In genomic region chr5:139404484-139404840, GRCh38 we compare ENCODE assay signal across 8 cellular contexts. TPM values are rescaled to one million over a fixed set of nuclear protein-coding genes. Genes with fewer than 3 reads are reported as not detected.
A peak's percentile ranks its signal among the peaks of the same experiment; 100 is the strongest.
DNase-seq lines count a peak whose midpoint lies in the region; ATAC-seq, FAIRE-seq and TF ChIP-seq lines count a peak whose summit lies in the region.

No MANE protein-coding gene starts in this region.

- ATAC-seq in left cardiac atrium: no peak
- no peak for ATAC-seq in K562

- H3K79me2 ChIP-seq in K562 (ENCODE audit: control insufficient read depth, insufficient read depth, low read length): no peaks in the 10 kb centered on the region

- H3K27ac ChIP-seq in right atrium auricular region (peak overlapping the region; percentile 90 to 93), K562 (ENCODE audit: extremely low read depth, low read depth, low read length) (peak overlapping the region; percentile 90)

- H3K4me2 ChIP-seq in K562 (ENCODE audit: insufficient read depth, low read length): peak overlapping the region; percentile 99

- in situ Hi-C loops in K562 (cut with MboI): no loop called here

- FAIRE-seq in K562 (lab: Jason Lieb, UNC): no peak

- no peak for TF ChIP-seq POLR2A in K562 (conservative IDR thresholded peaks at IDR 0.05)

- no peaks in the 10 kb centered on the region for H3K36me3 ChIP-seq in right atrium auricular region
- 0 out of 3 replicates have a peak, but pooled peaks cover 2% of the 10 kb centered on the region for H3K36me3 ChIP-seq in K562 (ENCODE audit: control insufficient read depth, insufficient read depth, low read length)

- DNase-seq in right atrium auricular region (ENCODE audit: low spot score): no peak
- DNase-seq in left cardiac atrium: no peak
- DNase-seq in K562 (ENCODE audit: extremely low read depth in 1 of 4, low spot score in 3 of 4): no peak
- DNase-seq in stimulated activated CD8-positive, alpha-beta memory T cell treated with anti-CD3 and anti-CD28 coated beads, Interleukin-4, amount 100 ng/mL, for 48 hours: no peak
- no peak for DNase-seq in GDM1 (lab: John Stamatoyannopoulos, UW)
- DNase-seq in NCI-H146 treated with DMSO at 0.1 percent for 48 hours (lab: John Stamatoyannopoulos, UW; ENCODE audit: unreplicated experiment): no peak
- no peak for DNase-seq in SIG-M5 treated with dmso at 0.1 percent for 504 hours (lab: John Stamatoyannopoulos, UW; ENCODE audit: unreplicated experiment)

- H2AFZ ChIP-seq in K562 (ENCODE audit: low read depth, low read length): peak overlapping the region; percentile 97

- H3K4me1 ChIP-seq in right atrium auricular region (peaks cover 4 to 21% of the 10 kb centered on the region in 2 donors), K562 (replicated peaks in 1 of 2; ENCODE audit: control insufficient read depth in 2 of 2, insufficient read depth in 2 of 2, low read length in 2 of 2) (peaks cover 11 to 15% of the 10 kb centered on the region in 2 experiments; a peak in 4 of 5 replicates), mononuclear cell (ENCODE audit: insufficient read depth, low read length) (peaks cover 32% of the 10 kb centered on the region)

- BruUV-seq in K562 (replicated peaks; lab: Mats Ljungman, UMichigan): no TSS peak

- H3K9me3 ChIP-seq in right atrium auricular region (no peaks in the 10 kb centered on the region), K562 (replicated peaks; ENCODE audit: control insufficient read depth, insufficient read depth, low read depth, low read length) (no peaks in the 10 kb centered on the region), mononuclear cell (ENCODE audit: low read depth, low read length) (no peaks in the 10 kb centered on the region)

- CTCF ChIA-PET in K562 (lab: Yijun Ruan, JAX; ENCODE audit: low intra/inter-chr PET ratio): no interaction called here

- no peaks in the 10 kb centered on the region for H4K20me1 ChIP-seq in K562 (replicated peaks; ENCODE audit: control insufficient read depth, insufficient read depth, low read length)

- intact Hi-C loops in left cardiac atrium (cut with DNase I) (no loop called here), K562 (cut with micrococcal nuclease) (loop anchor here (5.0 kb wide), 1 partner anchor 62 kb away; the partner anchor contains the start of gene PAIP2)

- H3K4me3 ChIP-seq in right atrium auricular region: peak overlapping the region; percentile 39 to 57
- H3K4me3 ChIP-seq in K562: peak overlapping the region; percentile 50
- peak overlapping the region; percentile 60 for H3K4me3 ChIP-seq in mononuclear cell (ENCODE audit: low read length)

- H3K27me3 ChIP-seq in right atrium auricular region: no peaks in the 10 kb centered on the region
- no peaks in the 10 kb centered on the region for H3K27me3 ChIP-seq in K562 (ENCODE audit: control insufficient read depth in 2 of 2, insufficient read depth in 2 of 2, low read length in 2 of 2)
- H3K27me3 ChIP-seq in mononuclear cell (ENCODE audit: insufficient read depth, low read length): no peaks in the 10 kb centered on the region

- H3K9ac ChIP-seq in K562 (ENCODE audit: insufficient read depth in 1 of 2, low read depth in 2 of 2, low read length in 2 of 2): peak overlapping the region; percentile 73 to 88

- POLR2A ChIA-PET in K562 (lab: Yijun Ruan, JAX): interaction anchor here (0.6 to 1.6 kb wide), 5 partner anchors 10 to 370 kb away, joined by 3 to 5 read pairs (median 3); no protein-coding TSS in a partner anchor

- H3K9me1 ChIP-seq in K562 (ENCODE audit: control insufficient read depth, insufficient read depth, low read length): no peaks in the 10 kb centered on the region

- no peak for TF ChIP-seq CTCF in right atrium auricular region (IDR thresholded peaks at IDR 0.05)
- TF ChIP-seq CTCF in K562 (IDR thresholded peaks at IDR 0.05 in 2 of 3, conservative IDR thresholded peaks at IDR 0.05 in 1 of 3; ENCODE audit: insufficient read depth in 2 of 3, low read depth in 1 of 3, low read length in 3 of 3): no peak

- no peak for TF ChIP-seq RAD21 in K562 (CRISPR knock-in tag; conservative IDR thresholded peaks at IDR 0.05 in 1 of 2, IDR thresholded peaks at IDR 0.05 in 1 of 2)

- TF ChIP-seq EP300 in K562 (IDR thresholded peaks at IDR 0.05; ENCODE audit: low read length): no peak

- WGBS in K562 (ENCODE audit: insufficient coverage, low coverage, missing lambda C conversion rate): 50% methylated on average over 5 of the region's 5 CpGs

RNA-seq across cellular contexts. Expression of gene SPATA24, which starts 0.6 kb away (rescaled TPM):
- total RNA-seq in right atrium auricular region (10 to 100 TPM in 1 of 2 donors, 1 to 10 TPM in 1; 9.5 to 29.7 TPM), left cardiac atrium (1 to 10 TPM; 8.8 to 9.0 TPM), K562 (2014; rRNA removed) (10.7 and 12.6 TPM in 2 replicates), K562 (2014; rRNA removed; fragmentation: Illumina TruSeq; extraction: Trizol) (9.3 and 9.6 TPM in 2 replicates), K562 (2015; rRNA removed; fragmentation: Illumina TruSeq; extraction: Trizol) (5.8 and 7.2 TPM in 2 replicates), K562 (2021) (6.0 and 8.0 TPM in 2 replicates), mononuclear cell (1.3 TPM)
- 13.3 and 27.5 TPM in 2 replicates for total RNA-seq in K562 (2011; cell fraction: chromatin; rRNA removed; ENCODE audit: low replicate concordance)
- 19.8 and 20.0 TPM in 2 replicates for total RNA-seq in K562 (2011; cell fraction: nucleolus; rRNA removed)
- total RNA-seq in K562 (2011; cell fraction: nucleoplasm; rRNA removed): 14.7 and 17.5 TPM in 2 replicates
- polyA plus RNA-seq in K562 (2011; rRNA removed) (4.9 and 7.4 TPM in 2 replicates), K562 (2014; fragmentation: Illumina TruSeq; extraction: Trizol) (10.2 and 10.4 TPM in 2 replicates), K562 (2014; fragmentation: Nextera tagmentation; extraction: Ambion mirVana) (1 to 10 TPM; 4.1 to 4.6 TPM), K562 (2014; rRNA removed) (9.9 and 14.4 TPM in 2 replicates)
- 1.4 and 1.9 TPM in 2 replicates for polyA plus RNA-seq in K562 (2011; cell fraction: cytosol; rRNA removed)
- 5.4 and 7.1 TPM in 2 replicates for polyA plus RNA-seq in K562 (2011; cell fraction: nucleus; rRNA removed)
- polyA plus RNA-seq in K562 (2012): 10.1 and 11.8 TPM in 2 replicates
- polyA minus RNA-seq in K562 (2011; rRNA and poly(A)+ RNA removed): 4.3 and 5.1 TPM in 2 replicates
- 1.4 TPM in 1 of 2 replicates, not detected in the other for polyA minus RNA-seq in K562 (2011; cell fraction: cytosol; rRNA and poly(A)+ RNA removed)
- 2.8 and 4.1 TPM in 2 replicates for polyA minus RNA-seq in K562 (2011; cell fraction: nucleus; rRNA and poly(A)+ RNA removed)

RNA-seq across cellular contexts. Expression of gene PROB1, which starts 9.6 kb away (rescaled TPM):
- total RNA-seq in right atrium auricular region (10 to 100 TPM; 15.8 to 28.6 TPM), left cardiac atrium (10 to 100 TPM; 21.7 to 27.9 TPM), K562 (2014; rRNA removed) (1.1 and 1.2 TPM in 2 replicates), K562 (2014; rRNA removed; fragmentation: Illumina TruSeq; extraction: Trizol) (0.33 and 0.35 TPM in 2 replicates), K562 (2015; rRNA removed; fragmentation: Illumina TruSeq; extraction: Trizol) (0.58 and 0.75 TPM in 2 replicates), K562 (2021) (1.6 and 1.8 TPM in 2 replicates), mononuclear cell (0.21 TPM)
- 1.1 and 4.1 TPM in 2 replicates for total RNA-seq in K562 (2011; cell fraction: chromatin; rRNA removed; ENCODE audit: low replicate concordance)
- total RNA-seq in K562 (2011; cell fraction: nucleolus; rRNA removed): 3.4 and 4.3 TPM in 2 replicates
- 2.1 and 2.2 TPM in 2 replicates for total RNA-seq in K562 (2011; cell fraction: nucleoplasm; rRNA removed)
- polyA plus RNA-seq in K562 (2011; rRNA removed) (0.45 and 0.47 TPM in 2 replicates), K562 (2014; fragmentation: Illumina TruSeq; extraction: Trizol) (0.42 and 0.57 TPM in 2 replicates), K562 (2014; fragmentation: Nextera tagmentation; extraction: Ambion mirVana) (under 1 TPM; 0.01 TPM), K562 (2014; rRNA removed) (1.2 and 1.5 TPM in 2 replicates)
- 0.47 and 1.6 TPM in 2 replicates for polyA plus RNA-seq in K562 (2011; cell fraction: cytosol; rRNA removed)
- polyA plus RNA-seq in K562 (2011; cell fraction: nucleus; rRNA removed): 1.3 and 2.6 TPM in 2 replicates
- 0.85 and 3.5 TPM in 2 replicates for polyA plus RNA-seq in K562 (2012)
- polyA minus RNA-seq in K562 (2011; rRNA and poly(A)+ RNA removed): 0.27 and 0.60 TPM in 2 replicates
- 0.76 TPM in 1 of 2 replicates, not detected in the other for polyA minus RNA-seq in K562 (2011; cell fraction: cytosol; rRNA and poly(A)+ RNA removed)
- polyA minus RNA-seq in K562 (2011; cell fraction: nucleus; rRNA and poly(A)+ RNA removed): 0.67 and 0.94 TPM in 2 replicates

RNA-seq across cellular contexts. Expression of gene MZB1, which starts 14.7 kb away (rescaled TPM):
- total RNA-seq in right atrium auricular region (1 to 10 TPM in 1 of 2 donors, under 1 TPM in 1; 0.70 to 1.3 TPM), left cardiac atrium (1 to 10 TPM in 1 of 2 donors, under 1 TPM in 1; 0.55 to 1.2 TPM), K562 (2014; rRNA removed) (0.37 TPM in 1 of 2 replicates, not detected in the other), K562 (2014; rRNA removed; fragmentation: Illumina TruSeq; extraction: Trizol) (not detected in 2 replicates), K562 (2015; rRNA removed; fragmentation: Illumina TruSeq; extraction: Trizol) (not detected in 2 replicates), K562 (2021) (0.31 TPM in 2 replicates), mononuclear cell (2.9 TPM)
- total RNA-seq in K562 (2011; cell fraction: chromatin; rRNA removed; ENCODE audit: low replicate concordance): 0.65 and 3.0 TPM in 2 replicates
- total RNA-seq in K562 (2011; cell fraction: nucleolus; rRNA removed): 1.6 and 2.5 TPM in 2 replicates
- 0.73 and 1.3 TPM in 2 replicates for total RNA-seq in K562 (2011; cell fraction: nucleoplasm; rRNA removed)
- polyA plus RNA-seq in K562 (2011; rRNA removed) (0.13 and 0.15 TPM in 2 replicates), K562 (2014; fragmentation: Illumina TruSeq; extraction: Trizol) (not detected in 2 replicates), K562 (2014; fragmentation: Nextera tagmentation; extraction: Ambion mirVana) (not detected), K562 (2014; rRNA removed) (0.13 TPM in 1 of 2 replicates, not detected in the other)
- not detected in 2 replicates for polyA plus RNA-seq in K562 (2011; cell fraction: cytosol; rRNA removed)
- 0.29 and 0.36 TPM in 2 replicates for polyA plus RNA-seq in K562 (2011; cell fraction: nucleus; rRNA removed)
- 0.13 and 0.89 TPM in 2 replicates for polyA plus RNA-seq in K562 (2012)
- 0.14 TPM in 1 of 2 replicates, not detected in the other for polyA minus RNA-seq in K562 (2011; rRNA and poly(A)+ RNA removed)
- not detected in 2 replicates for polyA minus RNA-seq in K562 (2011; cell fraction: cytosol; rRNA and poly(A)+ RNA removed)
- 0.13 and 0.78 TPM in 2 replicates for polyA minus RNA-seq in K562 (2011; cell fraction: nucleus; rRNA and poly(A)+ RNA removed)

RNA-seq across cellular contexts. Expression of gene SLC23A1, which starts 21.4 kb away (rescaled TPM):
- total RNA-seq in right atrium auricular region: not detected
- total RNA-seq in left cardiac atrium: not detected
- 1.0 TPM in 1 of 2 replicates, not detected in the other for total RNA-seq in K562 (2011; cell fraction: chromatin; rRNA removed; ENCODE audit: low replicate concordance)
- 0.79 and 1.2 TPM in 2 replicates for total RNA-seq in K562 (2011; cell fraction: nucleolus; rRNA removed)
- total RNA-seq in K562 (2011; cell fraction: nucleoplasm; rRNA removed): 1.5 and 1.7 TPM in 2 replicates
- total RNA-seq in K562 (2014; rRNA removed): not detected in 2 replicates
- not detected in 2 replicates for total RNA-seq in K562 (2014; rRNA removed; fragmentation: Illumina TruSeq; extraction: Trizol)
- not detected in 2 replicates for total RNA-seq in K562 (2015; rRNA removed; fragmentation: Illumina TruSeq; extraction: Trizol)
- 0.40 TPM in 1 of 2 replicates, not detected in the other for total RNA-seq in K562 (2021)
- polyA plus RNA-seq in K562 (2011; rRNA removed): 0.08 TPM in 1 of 2 replicates, not detected in the other
- 0.10 TPM in 1 of 2 replicates, not detected in the other for polyA plus RNA-seq in K562 (2011; cell fraction: cytosol; rRNA removed)
- polyA plus RNA-seq in K562 (2011; cell fraction: nucleus; rRNA removed): 0.37 and 0.81 TPM in 2 replicates
- 0.25 and 0.58 TPM in 2 replicates for polyA plus RNA-seq in K562 (2012)
- polyA plus RNA-seq in K562 (2014; fragmentation: Illumina TruSeq; extraction: Trizol): 0.04 TPM in 1 of 2 replicates, not detected in the other
- under 1 TPM; 0.03 to 0.06 TPM for polyA plus RNA-seq in K562 (2014; fragmentation: Nextera tagmentation; extraction: Ambion mirVana)
- 0.20 TPM in 1 of 2 replicates, not detected in the other for polyA plus RNA-seq in K562 (2014; rRNA removed)
- 0.21 TPM in 1 of 2 replicates, not detected in the other for polyA minus RNA-seq in K562 (2011; rRNA and poly(A)+ RNA removed)
- polyA minus RNA-seq in K562 (2011; cell fraction: cytosol; rRNA and poly(A)+ RNA removed): not detected in 2 replicates
- 0.13 TPM in 1 of 2 replicates, not detected in the other for polyA minus RNA-seq in K562 (2011; cell fraction: nucleus; rRNA and poly(A)+ RNA removed)
- total RNA-seq in mononuclear cell: not detected

RNA-seq across cellular contexts. Expression of gene DNAJC18, which starts 34.9 kb away (rescaled TPM):
- total RNA-seq in right atrium auricular region: 1 to 10 TPM; 5.9 to 8.5 TPM
- 10 to 100 TPM; 14.8 to 15.2 TPM for total RNA-seq in left cardiac atrium
- 2.3 and 4.5 TPM in 2 replicates for total RNA-seq in K562 (2011; cell fraction: chromatin; rRNA removed; ENCODE audit: low replicate concordance)
- total RNA-seq in K562 (2011; cell fraction: nucleolus; rRNA removed): 0.79 and 1.3 TPM in 2 replicates
- total RNA-seq in K562 (2011; cell fraction: nucleoplasm; rRNA removed): 3.1 and 3.3 TPM in 2 replicates
- total RNA-seq in K562 (2014; rRNA removed): 1.5 and 2.1 TPM in 2 replicates
- 7.3 TPM in 2 replicates for total RNA-seq in K562 (2014; rRNA removed; fragmentation: Illumina TruSeq; extraction: Trizol)
- total RNA-seq in K562 (2015; rRNA removed; fragmentation: Illumina TruSeq; extraction: Trizol): 2.8 and 4.9 TPM in 2 replicates
- 5.0 and 7.5 TPM in 2 replicates for total RNA-seq in K562 (2021)
- polyA plus RNA-seq in K562 (2011; rRNA removed): 5.4 and 8.7 TPM in 2 replicates
- polyA plus RNA-seq in K562 (2011; cell fraction: cytosol; rRNA removed): 2.0 and 4.2 TPM in 2 replicates
- polyA plus RNA-seq in K562 (2011; cell fraction: nucleus; rRNA removed): 1.1 and 1.4 TPM in 2 replicates
- polyA plus RNA-seq in K562 (2012): 5.5 and 6.8 TPM in 2 replicates
- 8.4 and 8.7 TPM in 2 replicates for polyA plus RNA-seq in K562 (2014; fragmentation: Illumina TruSeq; extraction: Trizol)
- polyA plus RNA-seq in K562 (2014; fragmentation: Nextera tagmentation; extraction: Ambion mirVana): 10 to 100 TPM in 1 of 2 experiments, 1 to 10 TPM in 1; 7.7 to 13.3 TPM
- polyA plus RNA-seq in K562 (2014; rRNA removed): 6.2 and 10.9 TPM in 2 replicates
- 2.5 and 5.2 TPM in 2 replicates for polyA minus RNA-seq in K562 (2011; rRNA and poly(A)+ RNA removed)
- polyA minus RNA-seq in K562 (2011; cell fraction: cytosol; rRNA and poly(A)+ RNA removed): 1.8 and 2.4 TPM in 2 replicates
- polyA minus RNA-seq in K562 (2011; cell fraction: nucleus; rRNA and poly(A)+ RNA removed): 0.40 and 0.89 TPM in 2 replicates
- total RNA-seq in mononuclear cell: 2.2 TPM
